In genomic region chr11:65432686-65433582, GRCh38 we compare ENCODE assay signal across 8 cellular contexts. TPM values are rescaled to one million over a fixed set of nuclear protein-coding genes. Genes with fewer than 3 reads are reported as not detected.
DNase-seq lines count a peak whose midpoint lies in the region; ATAC-seq, FAIRE-seq and TF ChIP-seq lines count a peak whose summit lies in the region.

No MANE protein-coding gene starts in this region.

- FAIRE-seq in A204.1 (lab: Jason Lieb, UNC): peak; percentile 81

- no peaks in the 10 kb centered on the region for H3K27me3 Mint-ChIP-seq in endodermal cell (ENCODE audit: insufficient read depth)

- POLR2A ChIA-PET in PC-9 (lab: Charles Lee; ENCODE audit: unreplicated experiment): interaction anchor here (0.6 to 0.7 kb wide), 5 partner anchors 13 to 425 kb away, joined by 3 to 11 read pairs (median 6); no protein-coding TSS in a partner anchor

- no peak overlapping the region for H3K27ac Mint-ChIP-seq in endodermal cell

- no peak overlapping the region for H3K9ac ChIP-seq in endodermal cell (ENCODE audit: extremely low read depth, low read length, poor library complexity, severe bottlenecking)
- peak overlapping the region; percentile 98 for H3K9ac ChIP-seq in skeletal muscle satellite cell (ENCODE audit: low read depth, low read length)

- intact Hi-C loops in PC-9 (cut with micrococcal nuclease; ENCODE audit: unreplicated experiment): loop anchor here (2.0 kb wide), 1 partner anchor 14 kb away; no protein-coding TSS in a partner anchor

- WGBS in endodermal cell (ENCODE audit: insufficient coverage in 1 of 2, insufficient read length in 1 of 2), 2 experiments: 100% methylated on average over 1 of the region's 1 CpG; no CpG with 5 or more reads in 1 of the 2 experiments

- H3K9me3 ChIP-seq in PC-9 (ENCODE audit: insufficient read depth, low read depth) (no peaks in the 10 kb centered on the region), endodermal cell (ENCODE audit: control insufficient read depth, low read length) (no peaks in the 10 kb centered on the region), skeletal muscle satellite cell (replicated peaks; ENCODE audit: low read length) (no peaks in the 10 kb centered on the region)

- no TSS peak for BruUV-seq in PC-9 (replicated peaks; lab: Mats Ljungman, UMichigan)

- H3K4me1 ChIP-seq in PC-9 (replicated peaks; ENCODE audit: insufficient read depth): peaks cover 36% of the 10 kb centered on the region
- peaks cover 4% of the 10 kb centered on the region for H3K4me1 ChIP-seq in endodermal cell (ENCODE audit: control insufficient read depth, insufficient read depth, low read length)
- H3K4me1 ChIP-seq in skeletal muscle satellite cell (ENCODE audit: control insufficient read depth, insufficient read depth, low read length): peaks cover 22% of the 10 kb centered on the region

- no peak overlapping the region for H2AFZ ChIP-seq in PC-9

- peaks cover 94% of the 10 kb centered on the region for H4K20me1 ChIP-seq in PC-9 (ENCODE audit: insufficient read depth)

- H3K27me3 ChIP-seq in PC-9 (ENCODE audit: insufficient read depth, low read depth) (no peaks in the 10 kb centered on the region), endodermal cell (ENCODE audit: control insufficient read depth, insufficient read depth, low read length, poor library complexity, severe bottlenecking) (no peaks in the 10 kb centered on the region), skeletal muscle satellite cell (ENCODE audit: control insufficient read depth, insufficient read depth, low read length) (no peaks in the 10 kb centered on the region)

- H3K9me3 Mint-ChIP-seq in endodermal cell: no peaks in the 10 kb centered on the region

- peaks cover 96% of the 10 kb centered on the region for H3F3A ChIP-seq in PC-9 (ENCODE audit: insufficient read depth, low read depth)

- H3K4me1 Mint-ChIP-seq in endodermal cell: peaks cover 23% of the 10 kb centered on the region

- TF ChIP-seq CTCF in GM12865 (IDR thresholded peaks at IDR 0.05; ENCODE audit: insufficient read depth, low read depth, low read length, missing control alignments) (peak; percentile 11), PC-9 (conservative IDR thresholded peaks at IDR 0.05) (peak; percentile 57), endodermal cell (conservative IDR thresholded peaks at IDR 0.05) (peak; percentile 69)

- H3K4me2 ChIP-seq in PC-9: no peak overlapping the region
- H3K4me2 ChIP-seq in skeletal muscle satellite cell (ENCODE audit: low read length): peak overlapping the region; percentile 82

- peaks cover 37% of the 10 kb centered on the region for H3K36me3 Mint-ChIP-seq in endodermal cell (ENCODE audit: low read depth)

- H3K79me2 ChIP-seq in PC-9 (ENCODE audit: low read depth): peaks cover 93% of the 10 kb centered on the region

- DNase-seq in GM12865 (ENCODE audit: low read depth) (peak; percentile 56), PC-9 (no peak), endodermal cell (no peak), epidermal melanocyte (ENCODE audit: insufficient read length, low spot score) (no peak)
- no peak for DNase-seq in stimulated activated CD4-positive, alpha-beta T cell treated with anti-CD3 and anti-CD28 coated beads, Interleukin-2, amount 100 ng/mL, for 24 hours

- H3K36me3 ChIP-seq in PC-9 (ENCODE audit: low read depth) (peaks cover 65% of the 10 kb centered on the region), endodermal cell (ENCODE audit: control insufficient read depth, insufficient read depth, low read length) (peaks cover 42% of the 10 kb centered on the region), skeletal muscle satellite cell (ENCODE audit: insufficient read depth, low read length) (peaks cover 39% of the 10 kb centered on the region)

- H3K27ac ChIP-seq in PC-9 (peak overlapping the region; percentile 24), endodermal cell (ENCODE audit: low read depth, low read length) (no peak overlapping the region)

- ATAC-seq in GM21576 (IDR thresholded peaks at IDR 0.05; ENCODE audit: unreplicated experiment): no peak

- H3K4me3 Mint-ChIP-seq in endodermal cell: no peak overlapping the region

- H3K9me2 ChIP-seq in PC-9 (ENCODE audit: insufficient read depth): no peaks in the 10 kb centered on the region

- no peak overlapping the region for H3K4me3 ChIP-seq in GM12865 (ENCODE audit: low read depth, low read length)
- no peak overlapping the region for H3K4me3 ChIP-seq in PC-9
- H3K4me3 ChIP-seq in endodermal cell (ENCODE audit: low read length): no peak overlapping the region
- peak overlapping the region; percentile 49 for H3K4me3 ChIP-seq in skeletal muscle satellite cell (ENCODE audit: low read length)

- CTCF ChIA-PET in PC-9 (lab: Charles Lee): interaction anchor here (0.6 to 1.1 kb wide), 2 partner anchors 36 to 56 kb away, joined by 6 to 19 read pairs; no protein-coding TSS in a partner anchor

RNA-seq across cellular contexts. Expression of gene NEAT1, which starts 10.3 kb away (rescaled TPM):
- total RNA-seq in PC-9 (2021) (825 and 938 TPM in 2 replicates), endodermal cell (10 to 100 TPM; 61.3 to 85.2 TPM)
- 21.0 TPM for polyA plus RNA-seq in endodermal cell (2013, experiment 1 of 2)
- 14.2 TPM for polyA plus RNA-seq in endodermal cell (2013, experiment 2 of 2)
- 147 and 206 TPM in 2 replicates for total RNA-seq in skeletal muscle satellite cell (2012; rRNA removed)

RNA-seq across cellular contexts. Expression of gene FRMD8, which starts 46.5 kb away (rescaled TPM):
- total RNA-seq in PC-9 (2021) (32.4 and 48.9 TPM in 2 replicates), endodermal cell (10 to 100 TPM; 27.4 to 29.6 TPM)
- 10.8 TPM for polyA plus RNA-seq in endodermal cell (2013, experiment 1 of 2)
- polyA plus RNA-seq in endodermal cell (2013, experiment 2 of 2): 11.9 TPM
- 40.3 and 51.8 TPM in 2 replicates for total RNA-seq in skeletal muscle satellite cell (2012; rRNA removed)

RNA-seq across cellular contexts. Expression of gene SLC25A45, which starts 50.5 kb away (rescaled TPM):
- total RNA-seq in PC-9 (2021) (9.5 and 9.8 TPM in 2 replicates), endodermal cell (1 to 10 TPM; 3.0 to 6.3 TPM)
- polyA plus RNA-seq in endodermal cell (2013, experiment 1 of 2): 0.71 TPM
- 0.50 TPM for polyA plus RNA-seq in endodermal cell (2013, experiment 2 of 2)
- total RNA-seq in skeletal muscle satellite cell (2012; rRNA removed): 1.3 and 2.0 TPM in 2 replicates

Comparison
In these comparisons a context has a peak if more than half of its experiments do, and no peak if none do; other contexts are left out.
1. CTCF ChIP-seq: peak in every context shown above with its lines; median percentile 69 in endodermal cell; 57 in PC-9; 11 in GM12865.